In genomic region chr3:105747056-105747455, GRCh38 we compare ENCODE assay signal across 8 cellular contexts.
DNase-seq lines count a peak whose midpoint lies in the region; ATAC-seq and TF ChIP-seq lines count a peak whose summit lies in the region.

No MANE protein-coding gene starts in this region.

- H3K4me1 ChIP-seq in RWPE2 (ENCODE audit: insufficient read depth, poor library complexity, severe bottlenecking) (no peaks in the 10 kb centered on the region), esophagus squamous epithelium (peaks cover 0 to 29% (median 16%) of the 10 kb centered on the region in 3 donors), prostate gland (replicated peaks) (peaks cover 8% of the 10 kb centered on the region)

- TF ChIP-seq CTCF in RWPE2 (IDR thresholded peaks at IDR 0.05; ENCODE audit: poor library complexity, severe bottlenecking) (no peak), esophagus squamous epithelium (IDR thresholded peaks at IDR 0.05) (no peak), prostate gland (IDR thresholded peaks at IDR 0.05) (no peak)

- H3K27me3 ChIP-seq in RWPE2 (ENCODE audit: insufficient read depth, poor library complexity, severe bottlenecking) (no peaks in the 10 kb centered on the region), esophagus squamous epithelium (no peaks in the 10 kb centered on the region), prostate gland (replicated peaks; ENCODE audit: insufficient read depth) (no peaks in the 10 kb centered on the region)

- H3K4me3 ChIP-seq in RWPE2 (ENCODE audit: severe bottlenecking): no peak overlapping the region
- no peak overlapping the region for H3K4me3 ChIP-seq in esophagus squamous epithelium
- H3K4me3 ChIP-seq in prostate gland: no peak overlapping the region

- WGBS in esophagus squamous epithelium, 2 donors: 8 to 23% methylated on average over 3 of the region's 3 CpGs
- 8% methylated on average over 3 of the region's 3 CpGs for WGBS in prostate gland

- no peaks in the 10 kb centered on the region; the same call in 1 of the 2 replicates for H3K36me3 ChIP-seq in RWPE2 (ENCODE audit: low read depth)
- peaks cover 0 to 14% (median 0%) of the 10 kb centered on the region in 3 donors for H3K36me3 ChIP-seq in esophagus squamous epithelium
- no peaks in the 10 kb centered on the region for H3K36me3 ChIP-seq in prostate gland

- no peak for TF ChIP-seq POLR2A in esophagus squamous epithelium (IDR thresholded peaks at IDR 0.05)
- no peak for TF ChIP-seq POLR2A in prostate gland (IDR thresholded peaks at IDR 0.05)

- ATAC-seq in RWPE2 (ENCODE audit: low read depth): peak; percentile 55; the same call in 2 of the 3 replicates

- H3K27ac ChIP-seq in RWPE2 (ENCODE audit: poor library complexity, severe bottlenecking) (no peak overlapping the region), esophagus squamous epithelium (peak overlapping the region in 3 of 4 donors; percentile 35 to 81 (median 63)), prostate gland (peak overlapping the region; percentile 5 to 40)

- intact Hi-C loops in esophagus squamous epithelium (cut with DNase I): no loop called here
- intact Hi-C loops in prostate gland (cut with DNase I): no loop called here

- no peaks in the 10 kb centered on the region for H3K9me3 ChIP-seq in RWPE2 (ENCODE audit: severe bottlenecking)
- no peaks in the 10 kb centered on the region for H3K9me3 ChIP-seq in esophagus squamous epithelium
- no peaks in the 10 kb centered on the region for H3K9me3 ChIP-seq in prostate gland

- DNase-seq in GM03348 (ENCODE audit: low spot score) (peak; percentile 60), RWPE2 (ENCODE audit: low spot score) (no peak), esophagus squamous epithelium (lab: John Stamatoyannopoulos, UW) (no peak), prostate gland (ENCODE audit: low spot score) (no peak), GF-D8 (lab: John Stamatoyannopoulos, UW) (no peak), LoVo (ENCODE audit: low spot score) (no peak), NCI-H1930 (lab: John Stamatoyannopoulos, UW) (no peak), UCSD-AML1 (lab: John Stamatoyannopoulos, UW; ENCODE audit: unreplicated experiment) (no peak)
